Comparison of ENCODE assay signal across 9 cellular contexts in the genomic region with DNA sequence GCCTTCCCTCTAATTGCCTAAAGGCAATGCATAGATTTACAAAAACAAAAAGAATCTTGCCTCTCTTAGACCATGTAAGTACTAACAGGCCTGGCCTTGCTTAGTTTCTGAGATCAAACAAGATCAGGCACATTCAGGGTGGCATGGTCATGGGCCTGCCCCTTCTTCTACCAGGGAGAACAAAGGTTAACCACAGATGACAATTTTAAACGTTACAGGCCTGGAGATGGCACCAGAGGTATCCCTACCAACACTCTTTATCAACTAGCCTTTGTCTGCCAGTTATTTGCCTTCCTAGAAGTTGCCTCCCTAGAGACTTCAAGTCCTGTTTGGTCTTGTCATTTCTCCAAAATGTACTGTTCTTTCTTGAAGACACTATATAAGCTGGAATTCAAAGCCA.
DNase-seq lines count a peak whose midpoint lies in the region; ATAC-seq and TF ChIP-seq lines count a peak whose summit lies in the region.
"Had no signal": no experiment of that assay in that cellular context is flagged by ENCODE, and none has a peak within 500 bp of the region (broad histone marks: within the 10 kb centered on the region; RNA-seq: fewer than 3 reads in every experiment).

No MANE protein-coding gene starts in this region.

- TF ChIP-seq POLR2A in testis (IDR thresholded peaks at IDR 0.05): no peak

- H3K4me1 ChIP-seq in testis: no peaks in the 10 kb centered on the region

- no peak for TF ChIP-seq CTCF in testis (IDR thresholded peaks at IDR 0.05)

- intact Hi-C loops in testis (cut with DNase I; ENCODE audit: low total_unique reads): no loop called here

- WGBS in testis, 2 donors: 28 to 41% methylated on average over 1 of the region's 1 CpG

- H3K4me3 ChIP-seq in testis: no peak overlapping the region

- no peaks in the 10 kb centered on the region for H3K36me3 ChIP-seq in testis (ENCODE audit: low read depth, missing control alignments)

- ATAC-seq in GM21825 (IDR thresholded peaks at IDR 0.05; ENCODE audit: unreplicated experiment): peak; percentile 80
- no peak for ATAC-seq in HG02938 (IDR thresholded peaks at IDR 0.05; ENCODE audit: unreplicated experiment)

- no peaks in the 10 kb centered on the region for H3K27me3 ChIP-seq in testis

- DNase-seq in ACHN (peak; percentile 64), NCI-H526 treated with DMSO at 0.1 percent for 48 hours (lab: John Stamatoyannopoulos, UW) (peak; percentile 78), foreskin melanocyte (peak; percentile 22), testis (peak; percentile 24), amniotic stem cell (lab: John Stamatoyannopoulos, UW) (no peak)
- no peak for DNase-seq in activated CD4-positive, CD25-positive, alpha-beta regulatory T cell (lab: John Stamatoyannopoulos, UW)
- DNase-seq: T-cell had no signal

- no peak overlapping the region for H3K27ac ChIP-seq in testis

- no peaks in the 10 kb centered on the region for H3K9me3 ChIP-seq in testis

- in situ Hi-C loops in ACHN (cut with HindIII; ENCODE audit: low pct_ligation_motif_present, low pct_unique_long_range_greater_than_20kb, low sequenced_read_pairs): no loop called here

Comparison
In these comparisons a context has a peak if more than half of its experiments do, and no peak if none do; other contexts are left out.
1. DNase-seq: peak in ACHN (single experiment), NCI-H526 treated with DMSO at 0.1 percent for 48 hours (single experiment), foreskin melanocyte (single experiment) and testis (single experiment); none in activated CD4-positive, CD25-positive, alpha-beta regulatory T cell (0 of 4) and amniotic stem cell (single experiment).